Comparison of ENCODE assay signal across 9 cellular contexts in the genomic region with DNA sequence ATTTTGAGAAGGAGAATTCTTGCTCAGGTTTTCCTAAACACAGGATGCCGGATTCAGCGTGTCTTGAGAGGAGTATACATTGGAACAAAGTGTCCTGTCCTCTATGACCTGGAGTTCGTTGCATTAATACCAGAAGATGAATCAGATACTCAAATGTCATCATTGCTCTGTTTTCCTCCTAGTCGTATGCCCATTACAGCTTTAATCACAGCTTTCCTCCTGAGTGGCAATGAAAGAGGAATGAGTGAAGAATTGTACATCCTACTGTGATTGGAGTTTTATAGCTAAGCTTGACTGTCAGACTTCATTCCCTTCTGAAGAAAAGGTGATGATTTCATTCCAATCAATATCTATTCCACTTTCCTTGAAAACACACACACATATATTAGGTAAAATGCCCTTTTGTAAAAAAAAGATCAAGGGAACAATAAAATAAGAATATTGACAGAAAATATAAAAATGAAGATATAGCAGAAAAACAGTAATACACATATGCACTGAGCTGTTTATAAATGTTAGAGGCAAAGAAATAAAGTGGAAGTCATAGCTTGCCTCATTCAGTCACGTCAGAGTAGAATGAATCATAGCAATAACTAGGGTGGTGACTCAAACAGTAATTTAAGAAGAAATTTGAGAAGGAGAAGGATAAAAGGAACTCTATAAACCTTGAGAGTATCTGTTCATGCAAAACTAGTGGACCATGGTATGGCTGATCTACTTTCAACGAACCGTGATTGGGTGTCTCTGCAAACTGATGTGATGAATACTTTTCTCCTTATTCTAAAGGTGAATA.
DNase-seq lines count a peak whose midpoint lies in the region; ATAC-seq and TF ChIP-seq lines count a peak whose summit lies in the region.
"Had no signal": no experiment of that assay in that cellular context is flagged by ENCODE, and none has a peak within 500 bp of the region (broad histone marks: within the 10 kb centered on the region; RNA-seq: fewer than 3 reads in every experiment).

No MANE protein-coding gene starts in this region.

- no peaks in the 10 kb centered on the region for H3K79me2 ChIP-seq in SK-N-SH (ENCODE audit: insufficient read depth)

- no peaks in the 10 kb centered on the region for H4K20me1 ChIP-seq in SK-N-SH (ENCODE audit: insufficient read depth)

- TF ChIP-seq CTCF in HEK293 (tag by site-specific recombination; IDR thresholded peaks at IDR 0.05), result no peak
- no peak for TF ChIP-seq CTCF in SK-N-SH (IDR thresholded peaks at IDR 0.05)
- no peak for TF ChIP-seq CTCF in fibroblast of pulmonary artery (IDR thresholded peaks at IDR 0.05; ENCODE audit: low read length, missing control alignments)

- 22% methylated on average over 7 of the region's 7 CpGs for WGBS in SK-N-SH (ENCODE audit: low lambda C conversion rate)

- H2AFZ ChIP-seq in SK-N-SH (ENCODE audit: low read depth), result peak overlapping the region; percentile 10; the same call in 1 of the 2 replicates

- TF ChIP-seq EP300 in SK-N-SH (IDR thresholded peaks at IDR 0.05; ENCODE audit: borderline replicate concordance in 1 of 2, low read depth in 1 of 2, low read length in 1 of 2), result peak in 1 of 2 experiments; percentile 38; a peak in 1 of 4 replicates

- no peaks in the 10 kb centered on the region for H3K4me1 Mint-ChIP-seq in stimulated activated effector memory CD8-positive, alpha-beta T cell treated with anti-CD3 and anti-CD28 coated beads, Interleukin-12 subunit alpha, Interleukin-12 subunit beta, amount 100 ng/mL, for 72 hours
- H3K4me1 Mint-ChIP-seq in effector memory CD8-positive, alpha-beta T cell (ENCODE audit: low read depth in 2 of 2), result no peaks in the 10 kb centered on the region

- peak overlapping the region; percentile 64 for H3K4me2 ChIP-seq in SK-N-SH

- no peak overlapping the region for H3K27ac ChIP-seq in HEK293 (ENCODE audit: extremely low read depth, low read depth, low read length)
- peak overlapping the region in 1 of 2 experiments; percentile 75; a peak in 2 of 4 replicates for H3K27ac ChIP-seq in SK-N-SH (ENCODE audit: low read depth in 2 of 2, low read length in 1 of 2)
- H3K27ac ChIP-seq: cardiac muscle cell had no signal

- no peak for ATAC-seq in stimulated activated effector memory CD8-positive, alpha-beta T cell treated with anti-CD3 and anti-CD28 coated beads, Interleukin-12 subunit alpha, Interleukin-12 subunit beta, amount 100 ng/mL, for 72 hours
- ATAC-seq in effector memory CD8-positive, alpha-beta T cell (replicated peaks), result no peak

- H3K36me3 ChIP-seq in HEK293 (ENCODE audit: control insufficient read depth in 2 of 2, insufficient read depth in 1 of 2, low read length in 2 of 2) (no peaks in the 10 kb centered on the region), SK-N-SH (replicated peaks in 1 of 2; ENCODE audit: control insufficient read depth in 1 of 2, insufficient read depth in 2 of 2, low read length in 1 of 2) (no peaks in the 10 kb centered on the region)
- H3K36me3 ChIP-seq: cardiac muscle cell had no signal

- H3K4me3 ChIP-seq in HEK293 (ENCODE audit: low read depth, low read length) (no peak overlapping the region), SK-N-SH (ENCODE audit: low read depth in 2 of 2, low read length in 1 of 2) (no peak overlapping the region), fibroblast of pulmonary artery (replicated peaks; ENCODE audit: low read depth, low read length) (no peak overlapping the region)
- H3K4me3 ChIP-seq: cardiac muscle cell had no signal

- TF ChIP-seq RAD21 in SK-N-SH (IDR thresholded peaks at IDR 0.05; ENCODE audit: low read length), result no peak

- no peak overlapping the region for H3K4me3 Mint-ChIP-seq in stimulated activated effector memory CD8-positive, alpha-beta T cell treated with anti-CD3 and anti-CD28 coated beads, Interleukin-12 subunit alpha, Interleukin-12 subunit beta, amount 100 ng/mL, for 72 hours
- H3K4me3 Mint-ChIP-seq in effector memory CD8-positive, alpha-beta T cell, result no peak overlapping the region

- CTCF ChIA-PET in HEK293 (lab: Yijun Ruan, JAX), result interaction anchor here (0.6 to 1.3 kb wide), 3 partner anchors 9 to 16 kb away, joined by 3 to 4 read pairs (median 3); no protein-coding TSS in a partner anchor
- CTCF ChIA-PET in SK-N-SH (lab: Yijun Ruan, JAX), result interaction anchor here (0.9 to 1.4 kb wide), 2 partner anchors 12 to 948 kb away, joined by 3 read pairs; no protein-coding TSS in a partner anchor

- no peak overlapping the region for H3K27ac Mint-ChIP-seq in stimulated activated effector memory CD8-positive, alpha-beta T cell treated with anti-CD3 and anti-CD28 coated beads, Interleukin-12 subunit alpha, Interleukin-12 subunit beta, amount 100 ng/mL, for 72 hours
- no peak overlapping the region for H3K27ac Mint-ChIP-seq in effector memory CD8-positive, alpha-beta T cell

- no peaks in the 10 kb centered on the region for H3K27me3 Mint-ChIP-seq in effector memory CD8-positive, alpha-beta T cell

- H3K27me3 ChIP-seq in SK-N-SH (ENCODE audit: insufficient read depth), result no peaks in the 10 kb centered on the region
- H3K27me3 ChIP-seq: cardiac muscle cell had no signal

- no peaks in the 10 kb centered on the region for H3K9me3 ChIP-seq in HEK293 (ENCODE audit: control insufficient read depth, insufficient read depth, low read depth, low read length)
- no peaks in the 10 kb centered on the region for H3K9me3 ChIP-seq in SK-N-SH

- H3K9me2 ChIP-seq in SK-N-SH, result no peaks in the 10 kb centered on the region; the same call in 1 of the 2 replicates

- H3K4me1 ChIP-seq in HEK293 (ENCODE audit: control insufficient read depth, insufficient read depth, low read length) (no peaks in the 10 kb centered on the region), SK-N-SH (ENCODE audit: control insufficient read depth in 1 of 2, insufficient read depth in 2 of 2, low read depth in 1 of 2, low read length in 1 of 2) (no peaks in the 10 kb centered on the region; a peak in 1 of 4 replicates)

- DNase-seq in SK-N-SH (no peak), fibroblast of pulmonary artery (ENCODE audit: low read depth) (peak; percentile 80), stromal cell of bone marrow (ENCODE audit: low read depth) (peak; percentile 80), NCI-H1417 treated with DMSO at 0.1 percent for 48 hours (lab: John Stamatoyannopoulos, UW) (no peak)
- no peak for DNase-seq in stimulated activated effector memory CD8-positive, alpha-beta T cell treated with anti-CD3 and anti-CD28 coated beads, Interleukin-12 subunit alpha, Interleukin-12 subunit beta, amount 100 ng/mL, for 72 hours (ENCODE audit: low spot score in 2 of 2)
- DNase-seq in effector memory CD8-positive, alpha-beta T cell, result no peak
- DNase-seq: NCI-H69 had no signal

- peaks cover 4% of the 10 kb centered on the region for H3F3A ChIP-seq in SK-N-SH (replicated peaks; ENCODE audit: insufficient read depth)

- POLR2A ChIA-PET in HEK293 (lab: Yijun Ruan, JAX), result no interaction called here
- POLR2A ChIA-PET in SK-N-SH (lab: Yijun Ruan, JAX), result no interaction called here

- no peaks in the 10 kb centered on the region for H3K36me3 Mint-ChIP-seq in stimulated activated effector memory CD8-positive, alpha-beta T cell treated with anti-CD3 and anti-CD28 coated beads, Interleukin-12 subunit alpha, Interleukin-12 subunit beta, amount 100 ng/mL, for 72 hours
- no peaks in the 10 kb centered on the region for H3K36me3 Mint-ChIP-seq in effector memory CD8-positive, alpha-beta T cell (ENCODE audit: insufficient read depth)

- H3K9ac ChIP-seq in SK-N-SH, result peak overlapping the region; percentile 17; the same call in 1 of the 2 replicates

- H3K9me3 Mint-ChIP-seq in stimulated activated effector memory CD8-positive, alpha-beta T cell treated with anti-CD3 and anti-CD28 coated beads, Interleukin-12 subunit alpha, Interleukin-12 subunit beta, amount 100 ng/mL, for 72 hours, result peaks cover 9% of the 10 kb centered on the region
- peaks cover 10 to 16% of the 10 kb centered on the region in 2 donors for H3K9me3 Mint-ChIP-seq in effector memory CD8-positive, alpha-beta T cell

TF ChIP-seq in HEK293, 187 proteins besides CTCF, POLR2A, EP300 and RAD21 (continues in another document):
- TF ChIP-seq ZFP37 (tag by site-specific recombination; IDR thresholded peaks at IDR 0.05) (0 out of 2 replicates have a peak, but pooled peaks have one; percentile 68), ZNF776 (tag by site-specific recombination; IDR thresholded peaks at IDR 0.05; ENCODE audit: borderline replicate concordance) (no peak), ZNF514 (tag by site-specific recombination; IDR thresholded peaks at IDR 0.05) (no peak), BCL11A (tag by site-specific recombination; IDR thresholded peaks at IDR 0.05; ENCODE audit: low read depth) (no peak)
- TF ChIP-seq, protein P1, sequence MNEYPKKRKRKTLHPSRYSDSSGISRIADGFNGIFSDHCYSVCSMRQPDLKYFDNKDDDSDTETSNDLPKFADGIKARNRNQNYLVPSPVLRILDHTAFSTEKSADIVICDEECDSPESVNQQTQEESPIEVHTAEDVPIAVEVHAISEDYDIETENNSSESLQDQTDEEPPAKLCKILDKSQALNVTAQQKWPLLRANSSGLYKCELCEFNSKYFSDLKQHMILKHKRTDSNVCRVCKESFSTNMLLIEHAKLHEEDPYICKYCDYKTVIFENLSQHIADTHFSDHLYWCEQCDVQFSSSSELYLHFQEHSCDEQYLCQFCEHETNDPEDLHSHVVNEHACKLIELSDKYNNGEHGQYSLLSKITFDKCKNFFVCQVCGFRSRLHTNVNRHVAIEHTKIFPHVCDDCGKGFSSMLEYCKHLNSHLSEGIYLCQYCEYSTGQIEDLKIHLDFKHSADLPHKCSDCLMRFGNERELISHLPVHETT (tag by site-specific recombination; IDR thresholded peaks at IDR 0.05), result peak; percentile 21; the same call in 1 of the 2 replicates

TF ChIP-seq in SK-N-SH, 30 proteins besides CTCF, POLR2A, EP300 and RAD21 (continues in another document):
- TF ChIP-seq TCF12 (IDR thresholded peaks at IDR 0.05) (peak; percentile 61), TAF1 (IDR thresholded peaks at IDR 0.05; ENCODE audit: borderline replicate concordance, low read depth, low read length) (no peak), JUND (IDR thresholded peaks at IDR 0.05) (peak; percentile 89), FOSL2 (IDR thresholded peaks at IDR 0.05; ENCODE audit: borderline replicate concordance, low read depth) (peak; percentile 94)
- TF ChIP-seq, protein P2, sequence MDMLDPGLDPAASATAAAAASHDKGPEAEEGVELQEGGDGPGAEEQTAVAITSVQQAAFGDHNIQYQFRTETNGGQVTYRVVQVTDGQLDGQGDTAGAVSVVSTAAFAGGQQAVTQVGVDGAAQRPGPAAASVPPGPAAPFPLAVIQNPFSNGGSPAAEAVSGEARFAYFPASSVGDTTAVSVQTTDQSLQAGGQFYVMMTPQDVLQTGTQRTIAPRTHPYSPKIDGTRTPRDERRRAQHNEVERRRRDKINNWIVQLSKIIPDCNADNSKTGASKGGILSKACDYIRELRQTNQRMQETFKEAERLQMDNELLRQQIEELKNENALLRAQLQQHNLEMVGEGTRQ (IDR thresholded peaks at IDR 0.05; ENCODE audit: borderline replicate concordance, low read depth, low read length), result no peak

Comparison
In these comparisons a context has a peak if more than half of its experiments do, and no peak if none do; other contexts are left out.
1. DNase-seq: peak in fibroblast of pulmonary artery (single experiment) and stromal cell of bone marrow (single experiment); none in SK-N-SH (single experiment), NCI-H1417 treated with DMSO at 0.1 percent for 48 hours (single experiment), stimulated activated effector memory CD8-positive, alpha-beta T cell treated with anti-CD3 and anti-CD28 coated beads, Interleukin-12 subunit alpha, Interleukin-12 subunit beta, amount 100 ng/mL, for 72 hours (0 of 2) and effector memory CD8-positive, alpha-beta T cell (0 of 3).